ENCODE assay signal across 18 cellular contexts in the genomic region with DNA sequence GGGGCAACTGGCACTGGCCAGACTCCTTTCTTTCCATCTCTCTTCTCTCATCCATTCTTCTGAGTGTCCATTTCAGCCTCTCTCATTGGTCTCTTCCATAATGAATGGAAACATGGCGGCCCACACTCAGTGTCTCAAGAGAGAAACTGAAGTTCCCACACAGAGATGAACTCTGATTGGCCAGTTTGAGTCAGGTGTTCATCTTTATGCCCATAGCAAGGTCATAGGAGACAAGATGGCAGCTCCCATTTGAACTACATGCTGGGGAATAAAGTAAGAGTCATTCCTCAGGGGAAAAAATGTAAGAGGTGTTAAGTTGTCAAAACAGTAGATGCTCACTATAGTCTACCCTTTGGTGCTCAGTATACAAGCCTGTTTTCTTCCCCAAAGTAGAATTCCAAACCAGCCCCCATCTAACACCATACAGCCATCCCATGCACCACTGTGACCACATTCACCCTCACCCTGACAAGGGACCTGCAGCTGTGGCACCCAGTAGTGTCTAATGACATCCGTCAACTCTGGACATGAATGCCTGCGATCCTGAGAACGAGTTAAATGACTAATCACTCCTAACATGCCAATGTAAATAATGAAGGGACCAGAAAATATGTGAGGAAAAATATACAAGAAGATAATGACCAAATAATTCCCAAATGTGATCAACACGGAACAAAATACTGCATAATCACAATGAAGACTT. TPM values are rescaled to one million over a fixed set of nuclear protein-coding genes. Genes with fewer than 3 reads are reported as not detected.
DNase-seq lines count a peak whose midpoint lies in the region; ATAC-seq, FAIRE-seq and TF ChIP-seq lines count a peak whose summit lies in the region.
"Had no signal": no experiment of that assay in that cellular context is flagged by ENCODE, and none has a peak within 500 bp of the region (broad histone marks: within the 10 kb centered on the region; RNA-seq: fewer than 3 reads in every experiment).

No MANE protein-coding gene starts in this region.

- H3K4me1 Mint-ChIP-seq in naive thymus-derived CD8-positive, alpha-beta T cell, result peaks cover 0 to 3% (median 0%) of the 10 kb centered on the region in 4 donors
- H3K4me1 Mint-ChIP-seq: activated B cell treated with CpG ODN at 0.5 μM for 24 hours; activated naive CD4-positive, alpha-beta T cell treated with anti-CD3 and anti-CD28 coated beads, Interleukin-2, amount 10 ng/mL, durations not matched to agents 7 days and 5 days; natural killer cell; stimulated activated effector memory CD8-positive, alpha-beta T cell treated with anti-CD3 and anti-CD28 coated beads, Interleukin-12 subunit alpha, Interleukin-12 subunit beta, amount 100 ng/mL, for 72 hours had no signal

- H3K27ac Mint-ChIP-seq in naive thymus-derived CD8-positive, alpha-beta T cell, result no peak overlapping the region
- H3K27ac Mint-ChIP-seq: activated B cell treated with CpG ODN at 0.5 μM for 24 hours; activated naive CD4-positive, alpha-beta T cell treated with anti-CD3 and anti-CD28 coated beads, Interleukin-2, amount 10 ng/mL, durations not matched to agents 7 days and 5 days; natural killer cell; stimulated activated effector memory CD8-positive, alpha-beta T cell treated with anti-CD3 and anti-CD28 coated beads, Interleukin-12 subunit alpha, Interleukin-12 subunit beta, amount 100 ng/mL, for 72 hours had no signal

- DNase-seq in bronchial epithelial cell (ENCODE audit: low read depth), result peak; percentile 74
- no peak for DNase-seq in naive thymus-derived CD8-positive, alpha-beta T cell
- DNase-seq: activated B cell treated with CpG ODN at 0.5 μM for 24 hours; activated naive CD4-positive, alpha-beta T cell treated with anti-CD3 and anti-CD28 coated beads, Interleukin-2, amount 10 ng/mL, durations not matched to agents 7 days and 5 days; COR-L47; H7; left ventricle myocardium inferior; MV-4-11; natural killer cell; NCI-H2171 treated with DMSO at 0.1 percent for 48 hours; stimulated activated CD4-positive, alpha-beta T cell treated with anti-CD3 and anti-CD28 coated beads, Interleukin-4, amount 100 ng/mL, for 1 hour; upper lobe of left lung had no signal

- no peak overlapping the region for H3K4me2 ChIP-seq in Loucy (ENCODE audit: low read depth, low read length, poor library complexity, severe bottlenecking)

- no peaks in the 10 kb centered on the region for H3K27me3 ChIP-seq in ACC112 (ENCODE audit: insufficient read depth, low read length)
- no peaks in the 10 kb centered on the region for H3K27me3 ChIP-seq in Loucy (ENCODE audit: insufficient read depth, low read length, poor library complexity, severe bottlenecking)
- no peaks in the 10 kb centered on the region for H3K27me3 ChIP-seq in bronchial epithelial cell (ENCODE audit: control insufficient read depth, insufficient read depth, low read length)
- H3K27me3 ChIP-seq: right atrium auricular region, upper lobe of left lung had no signal

- H3K9me3 ChIP-seq in Loucy (ENCODE audit: insufficient read depth, low read depth, low read length), result no peaks in the 10 kb centered on the region
- H3K9me3 ChIP-seq: left ventricle myocardium inferior, right atrium auricular region, upper lobe of left lung had no signal

- H3K4me3 ChIP-seq in ACC112 (ENCODE audit: low read depth, low read length), result 0 out of 2 replicates have a peak overlapping the region, but pooled peaks have one; percentile 17
- no peak overlapping the region for H3K4me3 ChIP-seq in Loucy (ENCODE audit: low read length, poor library complexity, severe bottlenecking)
- H3K4me3 ChIP-seq in bronchial epithelial cell (ENCODE audit: low read depth, low read length), result no peak overlapping the region
- H3K4me3 ChIP-seq: left ventricle myocardium inferior, right atrium auricular region, upper lobe of left lung had no signal

- no peak overlapping the region for H3K4me3 Mint-ChIP-seq in naive thymus-derived CD8-positive, alpha-beta T cell
- H3K4me3 Mint-ChIP-seq: activated B cell treated with CpG ODN at 0.5 μM for 24 hours; activated naive CD4-positive, alpha-beta T cell treated with anti-CD3 and anti-CD28 coated beads, Interleukin-2, amount 10 ng/mL, durations not matched to agents 7 days and 5 days; natural killer cell; stimulated activated effector memory CD8-positive, alpha-beta T cell treated with anti-CD3 and anti-CD28 coated beads, Interleukin-12 subunit alpha, Interleukin-12 subunit beta, amount 100 ng/mL, for 72 hours had no signal

- TF ChIP-seq CTCF in Loucy (conservative IDR thresholded peaks at IDR 0.05; ENCODE audit: low read length) (no peak), bronchial epithelial cell (IDR thresholded peaks at IDR 0.05; ENCODE audit: insufficient read depth, low read length, severe bottlenecking) (no peak)

- no peak for FAIRE-seq in bronchial epithelial cell (lab: Jason Lieb, UNC)

- H3K9me2 ChIP-seq in Loucy (replicated peaks; ENCODE audit: low read depth, low read length), result no peaks in the 10 kb centered on the region

- H3K36me3 Mint-ChIP-seq in naive thymus-derived CD8-positive, alpha-beta T cell, result no peaks in the 10 kb centered on the region
- H3K36me3 Mint-ChIP-seq: activated naive CD4-positive, alpha-beta T cell treated with anti-CD3 and anti-CD28 coated beads, Interleukin-2, amount 10 ng/mL, durations not matched to agents 7 days and 5 days; natural killer cell; stimulated activated effector memory CD8-positive, alpha-beta T cell treated with anti-CD3 and anti-CD28 coated beads, Interleukin-12 subunit alpha, Interleukin-12 subunit beta, amount 100 ng/mL, for 72 hours had no signal

- POLR2A ChIA-PET in naive thymus-derived CD8-positive, alpha-beta T cell (lab: Charles Lee), result no interaction called here

- peak overlapping the region; percentile 94 for H3K27ac ChIP-seq in ACC112 (ENCODE audit: low read depth, low read length)
- H3K27ac ChIP-seq: left ventricle myocardium inferior, right atrium auricular region, upper lobe of left lung had no signal

- H3K36me3 ChIP-seq in ACC112 (ENCODE audit: insufficient read depth, low read length), result no peaks in the 10 kb centered on the region
- H3K36me3 ChIP-seq in Loucy (ENCODE audit: insufficient read depth, low read length), result no peaks in the 10 kb centered on the region
- no peaks in the 10 kb centered on the region for H3K36me3 ChIP-seq in bronchial epithelial cell (ENCODE audit: control insufficient read depth, insufficient read depth, low read length)
- H3K36me3 ChIP-seq: left ventricle myocardium inferior, right atrium auricular region, upper lobe of left lung had no signal

- no peaks in the 10 kb centered on the region for H4K20me1 ChIP-seq in Loucy (ENCODE audit: insufficient read depth, low read length, poor library complexity, severe bottlenecking)

- H3K79me2 ChIP-seq in ACC112 (ENCODE audit: control insufficient read depth, insufficient read depth, low read length, unreplicated experiment) (no peaks in the 10 kb centered on the region), Loucy (ENCODE audit: insufficient read depth, low read length) (no peaks in the 10 kb centered on the region)

- H2AFZ ChIP-seq in ACC112 (ENCODE audit: low read length, unreplicated experiment), result peak overlapping the region; percentile 59
- H2AFZ ChIP-seq in Loucy (ENCODE audit: low read length), result peak overlapping the region; percentile 77; the same call in 1 of the 2 replicates

- H3K9me3 Mint-ChIP-seq in naive thymus-derived CD8-positive, alpha-beta T cell, result no peaks in the 10 kb centered on the region
- H3K9me3 Mint-ChIP-seq: activated naive CD4-positive, alpha-beta T cell treated with anti-CD3 and anti-CD28 coated beads, Interleukin-2, amount 10 ng/mL, durations not matched to agents 7 days and 5 days; natural killer cell; stimulated activated effector memory CD8-positive, alpha-beta T cell treated with anti-CD3 and anti-CD28 coated beads, Interleukin-12 subunit alpha, Interleukin-12 subunit beta, amount 100 ng/mL, for 72 hours had no signal

- H3K4me1 ChIP-seq in ACC112 (ENCODE audit: control insufficient read depth, insufficient read depth, low read length, unreplicated experiment) (peaks cover 53% of the 10 kb centered on the region), Loucy (ENCODE audit: insufficient read depth, low read length, poor library complexity, severe bottlenecking) (peaks cover 3% of the 10 kb centered on the region)
- H3K4me1 ChIP-seq: left ventricle myocardium inferior, right atrium auricular region, upper lobe of left lung had no signal

- no peak overlapping the region for H3K9ac ChIP-seq in Loucy (ENCODE audit: low read depth, low read length, poor library complexity, severe bottlenecking)

- H3F3A ChIP-seq in Loucy (ENCODE audit: low read depth), result no peaks in the 10 kb centered on the region

- H3K27me3 Mint-ChIP-seq in naive thymus-derived CD8-positive, alpha-beta T cell, result peaks cover 0 to 11% (median 0%) of the 10 kb centered on the region in 5 donors

- no peak for ATAC-seq in naive thymus-derived CD8-positive, alpha-beta T cell
- ATAC-seq in GM21447 (IDR thresholded peaks at IDR 0.05; ENCODE audit: unreplicated experiment) (no peak), HG03571 (IDR thresholded peaks at IDR 0.05; ENCODE audit: unreplicated experiment) (no peak)
- ATAC-seq: natural killer cell; stimulated activated effector memory CD8-positive, alpha-beta T cell treated with anti-CD3 and anti-CD28 coated beads, Interleukin-12 subunit alpha, Interleukin-12 subunit beta, amount 100 ng/mL, for 72 hours had no signal

RNA-seq across cellular contexts. Expression of gene CDA, which starts 12.4 kb away (rescaled TPM):
- 0.79 and 1.4 TPM in 2 replicates for total RNA-seq in bronchial epithelial cell
- total RNA-seq in naive thymus-derived CD8-positive, alpha-beta T cell, result not detected
- not detected for polyA plus RNA-seq in naive thymus-derived CD8-positive, alpha-beta T cell
- total RNA-seq: activated B cell treated with CpG ODN at 0.5 μM for 24 hours had no signal

RNA-seq across cellular contexts. Expression of gene PINK1, which starts 32.0 kb away (rescaled TPM):
- 61.1 and 73.0 TPM in 2 replicates for total RNA-seq in bronchial epithelial cell
- total RNA-seq in naive thymus-derived CD8-positive, alpha-beta T cell, result 10 to 100 TPM; 29.8 to 31.9 TPM
- polyA plus RNA-seq in naive thymus-derived CD8-positive, alpha-beta T cell, result 10 to 100 TPM; 18.4 to 26.3 (median 19.5) TPM

RNA-seq across cellular contexts. Expression of gene FAM43B, which starts 48.9 kb away (rescaled TPM):
- not detected in 2 replicates for total RNA-seq in bronchial epithelial cell
- total RNA-seq in naive thymus-derived CD8-positive, alpha-beta T cell, result not detected
- not detected for polyA plus RNA-seq in naive thymus-derived CD8-positive, alpha-beta T cell
- total RNA-seq: activated B cell treated with CpG ODN at 0.5 μM for 24 hours, natural killer cell had no signal

RNA-seq across cellular contexts. Expression of gene DDOST, which starts 59.9 kb away (rescaled TPM):
- 288 and 346 TPM in 2 replicates for total RNA-seq in bronchial epithelial cell
- 100 to 1,000 TPM; 115 to 118 TPM for total RNA-seq in naive thymus-derived CD8-positive, alpha-beta T cell
- polyA plus RNA-seq in naive thymus-derived CD8-positive, alpha-beta T cell, result 100 to 1,000 TPM; 209 to 255 (median 225) TPM
